8 cellular contexts compared by ENCODE assay signal in genomic region chr7:108569381-108570145, GRCh38. TPM values are rescaled to one million over a fixed set of nuclear protein-coding genes. Genes with fewer than 3 reads are reported as not detected.
DNase-seq lines count a peak whose midpoint lies in the region; ATAC-seq and TF ChIP-seq lines count a peak whose summit lies in the region.

TSS of gene DNAJB9 (plus strand) at chr7:108569874. CDS start at chr7:108571727, 1,853 bp downstream.
TSS of gene THAP5 (minus strand) at chr7:108569706. CDS start at chr7:108569569, 137 bp downstream.

- peaks cover 21% of the 10 kb centered on the region for H3K36me3 ChIP-seq in Panc1 (ENCODE audit: control insufficient read depth, insufficient read depth, low read length)
- H3K36me3 ChIP-seq in esophagus (ENCODE audit: control insufficient read depth in 2 of 2, insufficient read depth in 2 of 2, low read length in 1 of 2) = no peaks in the 10 kb centered on the region
- no peaks in the 10 kb centered on the region for H3K36me3 ChIP-seq in mucosa of stomach (ENCODE audit: control insufficient read depth, insufficient read depth, low read length)

- H3K27ac ChIP-seq in Panc1 (ENCODE audit: low read length) = peak within 1 kb of the TSS; percentile 98
- H3K27ac ChIP-seq in esophagus (ENCODE audit: low read depth in 2 of 2, low read length in 1 of 2) = peak within 1 kb of the TSS; percentile 94 to 99

- no peaks in the 10 kb centered on the region for H3K27me3 ChIP-seq in Panc1 (ENCODE audit: control insufficient read depth, insufficient read depth, low read length)
- no peaks in the 10 kb centered on the region for H3K27me3 ChIP-seq in esophagus (ENCODE audit: control insufficient read depth in 1 of 2, insufficient read depth in 2 of 2, low read length in 2 of 2)
- no peaks in the 10 kb centered on the region for H3K27me3 ChIP-seq in mucosa of stomach (ENCODE audit: control insufficient read depth, insufficient read depth, low read length)

- CTCF ChIA-PET in Panc1 (lab: Charles Lee) = no interaction called here

- H3K9me3 ChIP-seq in Panc1 (ENCODE audit: control insufficient read depth, insufficient read depth, low read depth, low read length) (no peaks in the 10 kb centered on the region), esophagus (ENCODE audit: control insufficient read depth in 2 of 2, insufficient read depth in 1 of 2, low read depth in 1 of 2, low read length in 1 of 2) (no peaks in the 10 kb centered on the region), mucosa of stomach (ENCODE audit: control insufficient read depth, low read length) (no peaks in the 10 kb centered on the region)

- intact Hi-C loops in Panc1 (cut with micrococcal nuclease; ENCODE audit: unreplicated experiment) = loop anchor here (5.0 kb wide), 1 partner anchor 42 kb away; the partner anchor contains the start of gene PNPLA8

- peak within 1 kb of the TSS; percentile 72 to 92 for H3K4me3 ChIP-seq in Panc1 (ENCODE audit: low read depth in 2 of 2, low read length in 2 of 2)
- H3K4me3 ChIP-seq in esophagus (ENCODE audit: low read depth in 1 of 2, low read length in 2 of 2) = peak within 1 kb of the TSS; percentile 85 to 93
- peak within 1 kb of the TSS; percentile 57 for H3K4me3 ChIP-seq in mucosa of stomach (ENCODE audit: low read length)

- no TSS peak for BruUV-seq in Panc1 (replicated peaks; lab: Mats Ljungman, UMichigan)

- POLR2A ChIA-PET in Panc1 (lab: Charles Lee) = interaction anchor here (0.5 to 0.7 kb wide), 2 partner anchors 45 to 641 kb away, joined by 3 to 5 read pairs; no protein-coding TSS in a partner anchor

- in situ Hi-C loops in Panc1 (cut with HindIII; ENCODE audit: low pct_unique_long_range_greater_than_20kb, low sequenced_read_pairs) = no loop called here

- ATAC-seq in GM21723 (IDR thresholded peaks at IDR 0.05; ENCODE audit: unreplicated experiment) (peak; percentile 95), Panc1 (peak; percentile 99)

- TF ChIP-seq CTCF in Panc1 (IDR thresholded peaks at IDR 0.05) = no peak

- DNase-seq in DMS53 (lab: John Stamatoyannopoulos, UW) (peak; percentile 100), KG1 (lab: John Stamatoyannopoulos, UW) (peak; percentile 74), Panc1 (ENCODE audit: low read depth, low spot score) (peak; percentile 99)
- peak; percentile 98 to 99 for DNase-seq in activated T-cell treated with anti-CD3 and anti-CD28 coated beads, Interleukin-2, amount 50 U/mL, for 48 hours
- DNase-seq in stimulated activated CD8-positive, alpha-beta memory T cell treated with anti-CD3 and anti-CD28 coated beads, Interleukin-7, amount 100 ng/mL, for 1 hour (ENCODE audit: low read depth in 2 of 2) = peak; percentile 98

- peak within 1 kb of the TSS; percentile 97 for H3K9ac ChIP-seq in mucosa of stomach (ENCODE audit: low read length)

- WGBS in esophagus, 2 donors = 0% methylated on average over 65 of the region's 65 CpGs

- H3K4me1 ChIP-seq in Panc1 (ENCODE audit: control insufficient read depth, insufficient read depth, low read length) (peaks cover 9% of the 10 kb centered on the region; the same call in 1 of the 2 replicates), esophagus (ENCODE audit: control insufficient read depth in 2 of 2, insufficient read depth in 2 of 2, low read length in 1 of 2) (no peaks in the 10 kb centered on the region), mucosa of stomach (ENCODE audit: control insufficient read depth, insufficient read depth, low read length) (peaks cover 7% of the 10 kb centered on the region)

RNA-seq across cellular contexts. Expression of gene DNAJB9, which starts in this region (rescaled TPM):
- 11.1 TPM for total RNA-seq in Panc1 (2021; ENCODE audit: unreplicated experiment)
- 18.7 TPM for polyA plus RNA-seq in Panc1 (2012; ENCODE audit: insufficient read length)
- polyA plus RNA-seq in esophagus = 1 to 10 TPM; 3.6 to 5.5 TPM

RNA-seq across cellular contexts. Expression of gene THAP5, which starts in this region (rescaled TPM):
- 24.6 TPM for total RNA-seq in Panc1 (2021; ENCODE audit: unreplicated experiment)
- 8.6 TPM for polyA plus RNA-seq in Panc1 (2012; ENCODE audit: insufficient read length)
- polyA plus RNA-seq in esophagus = 1 to 10 TPM; 3.6 TPM

Comparison
In these comparisons a context has a peak if more than half of its experiments do, and no peak if none do; other contexts are left out.
1. Peak in every context shown above with its lines: DNase-seq, ATAC-seq, H3K4me3 ChIP-seq and H3K27ac ChIP-seq.